9 cellular contexts compared by ENCODE assay signal in the genomic region with DNA sequence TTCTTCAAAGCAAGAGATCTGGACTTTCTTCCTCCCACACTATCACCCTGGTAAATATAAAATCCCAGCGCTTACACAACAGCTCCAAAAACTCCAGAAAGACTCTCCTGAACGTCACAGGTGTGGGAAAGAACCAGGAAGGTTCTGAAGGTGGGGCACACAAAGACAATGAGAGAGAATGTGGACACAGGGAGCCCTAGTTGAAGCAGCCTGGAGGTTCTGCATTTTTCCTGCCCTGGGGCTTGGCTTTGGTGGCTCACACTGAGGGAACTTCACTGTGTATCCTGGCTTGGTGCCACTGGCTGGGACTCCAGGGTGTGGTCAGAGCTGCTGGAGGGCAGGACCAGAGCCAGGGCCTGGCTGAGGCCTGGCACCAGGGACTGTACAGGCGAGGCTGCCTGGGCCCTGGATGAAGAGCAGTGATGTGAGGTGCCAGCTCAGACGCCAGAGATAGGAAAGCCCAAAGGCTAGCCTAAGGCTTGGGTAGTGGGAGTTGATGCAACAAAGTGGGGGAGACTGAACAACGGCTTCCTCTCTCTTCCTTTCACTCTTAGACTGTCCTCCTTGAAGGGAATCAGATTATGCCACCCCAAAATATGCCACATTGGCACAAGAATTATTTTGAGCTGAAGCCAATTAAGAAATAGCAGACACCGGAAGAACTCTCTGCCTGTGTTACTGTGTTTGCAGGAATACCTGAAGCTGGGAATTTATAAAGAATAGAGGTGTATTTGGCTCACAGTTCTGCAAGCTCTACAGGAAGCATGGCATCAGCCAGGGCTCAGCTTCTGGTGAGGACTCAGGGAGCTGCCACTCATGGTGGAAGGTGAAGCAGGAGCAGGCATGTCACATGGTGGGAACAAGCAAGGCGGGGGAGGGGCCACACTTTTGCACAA. TPM values are rescaled to one million over a fixed set of nuclear protein-coding genes. Genes with fewer than 3 reads are reported as not detected.
DNase-seq lines count a peak whose midpoint lies in the region; ATAC-seq and TF ChIP-seq lines count a peak whose summit lies in the region.
"Had no signal": no experiment of that assay in that cellular context is flagged by ENCODE, and none has a peak within 500 bp of the region (broad histone marks: within the 10 kb centered on the region; RNA-seq: fewer than 3 reads in every experiment).

No MANE protein-coding gene starts in this region.

- TF ChIP-seq CTCF in MCF 10A (IDR thresholded peaks at IDR 0.05; ENCODE audit: unreplicated experiment): no peak
- no peak for TF ChIP-seq CTCF in suprapubic skin (IDR thresholded peaks at IDR 0.05)

- no peaks in the 10 kb centered on the region for H3K9me3 ChIP-seq in suprapubic skin

- no peak overlapping the region for H3K4me3 ChIP-seq in suprapubic skin

- H3K9me3 Mint-ChIP-seq in MCF 10A (ENCODE audit: unreplicated experiment): no peaks in the 10 kb centered on the region

- no peaks in the 10 kb centered on the region for H3K27me3 Mint-ChIP-seq in MCF 10A (ENCODE audit: insufficient read depth, unreplicated experiment)

- peaks cover 25% of the 10 kb centered on the region for H3K4me1 Mint-ChIP-seq in MCF 10A (ENCODE audit: insufficient read depth, unreplicated experiment)

- 40% methylated on average over 5 of the region's 7 CpGs for WGBS in suprapubic skin

- H3K27ac ChIP-seq in suprapubic skin: peak overlapping the region; percentile 30
- H3K27ac ChIP-seq: KMS-11 had no signal

- TF ChIP-seq EP300 in suprapubic skin (IDR thresholded peaks at IDR 0.05): no peak

- no peaks in the 10 kb centered on the region for H3K36me3 ChIP-seq in suprapubic skin

- ATAC-seq in left colon: peak; percentile 96
- ATAC-seq in GM21717 (IDR thresholded peaks at IDR 0.05; ENCODE audit: unreplicated experiment): no peak

- peaks cover 13% of the 10 kb centered on the region for H3K4me1 ChIP-seq in suprapubic skin

- no peaks in the 10 kb centered on the region for H3K27me3 ChIP-seq in suprapubic skin

- CTCF ChIA-PET in MCF 10A (lab: Yijun Ruan, JAX): interaction anchor here (0.5 to 2.1 kb wide), 15 partner anchors 10 to 1968 kb away, joined by 3 to 10 read pairs (median 3); no protein-coding TSS in a partner anchor

- peak overlapping the region; percentile 47 for H3K4me3 Mint-ChIP-seq in MCF 10A (ENCODE audit: unreplicated experiment)

- no peak for TF ChIP-seq POLR2A in suprapubic skin (IDR thresholded peaks at IDR 0.05)

- H3K36me3 Mint-ChIP-seq in MCF 10A (ENCODE audit: insufficient read depth, unreplicated experiment): no peaks in the 10 kb centered on the region

- DNase-seq in Daoy (ENCODE audit: low read depth) (peak; percentile 89), NCI-H2196 (lab: John Stamatoyannopoulos, UW; ENCODE audit: unreplicated experiment) (peak; percentile 79), MCF 10A (ENCODE audit: unreplicated experiment) (peak; percentile 99), left colon (peak; percentile 93 to 94), suprapubic skin (ENCODE audit: low spot score in 2 of 2) (peak; percentile 91 to 94), NCI-H524 (lab: John Stamatoyannopoulos, UW) (no peak)
- DNase-seq in activated CD8-positive, alpha-beta memory T cell treated with anti-CD3 and anti-CD28 coated beads for 24 hours: no peak

- POLR2A ChIA-PET in MCF 10A (lab: Yijun Ruan, JAX): interaction anchor here (0.7 to 3.3 kb wide), 32 partner anchors 8 to 596 kb away, joined by 3 to 27 read pairs (median 5); partner anchors contain the start of genes CDS2, PCNA and SLC23A2

- H3K27ac Mint-ChIP-seq in MCF 10A (ENCODE audit: low read depth, unreplicated experiment): peak overlapping the region; percentile 90

- BruUV-seq in MCF 10A (replicated peaks; lab: Mats Ljungman, UMichigan): no TSS peak

- intact Hi-C loops in MCF 10A (cut with micrococcal nuclease): no loop called here
- intact Hi-C loops in left colon (cut with DNase I, micrococcal nuclease): no loop called here

RNA-seq across cellular contexts. Expression of gene TMEM230, which starts 39.5 kb away (rescaled TPM):
- total RNA-seq in Daoy (2014; rRNA removed; shearing (Covaris generic)): 87.2 and 87.4 TPM in 2 replicates
- 56.1 and 78.8 TPM in 2 replicates for total RNA-seq in MCF 10A (2022)
- 10 to 100 TPM; 64.3 to 81.4 TPM for total RNA-seq in left colon
- total RNA-seq in suprapubic skin: 10 to 100 TPM; 33.0 to 69.4 (median 43.3) TPM

RNA-seq across cellular contexts. Expression of gene PCNA, which starts 46.4 kb away (rescaled TPM):
- 405 and 436 TPM in 2 replicates for total RNA-seq in Daoy (2014; rRNA removed; shearing (Covaris generic))
- 38.2 and 45.5 TPM in 2 replicates for total RNA-seq in MCF 10A (2022)
- 10 to 100 TPM; 47.9 to 61.5 TPM for total RNA-seq in left colon
- total RNA-seq in suprapubic skin: 10 to 100 TPM; 21.9 to 60.0 (median 54.1) TPM

RNA-seq across cellular contexts. Expression of gene CDS2, which starts 53.4 kb away (rescaled TPM):
- 15.0 and 22.3 TPM in 2 replicates for total RNA-seq in Daoy (2014; rRNA removed; shearing (Covaris generic))
- total RNA-seq in MCF 10A (2022): 26.3 and 26.8 TPM in 2 replicates
- total RNA-seq in left colon: 10 to 100 TPM; 33.4 to 42.6 TPM
- 10 to 100 TPM; 12.3 to 30.3 (median 22.6) TPM for total RNA-seq in suprapubic skin

Comparison
In these comparisons a context has a peak if more than half of its experiments do, and no peak if none do; other contexts are left out.
1. DNase-seq: peak in Daoy (single experiment), NCI-H2196 (single experiment), MCF 10A (single experiment), left colon (2 of 2) and suprapubic skin (2 of 2); none in NCI-H524 (0 of 2) and activated CD8-positive, alpha-beta memory T cell treated with anti-CD3 and anti-CD28 coated beads for 24 hours (single experiment).